ENCODE assay signal across 3 cellular contexts in genomic region chr17:47168896-47169295, GRCh38. TPM values are rescaled to one million over a fixed set of nuclear protein-coding genes. Genes with fewer than 3 reads are reported as not detected.
"Had no signal": no experiment of that assay in that cellular context is flagged by ENCODE, and none has a peak within 500 bp of the region (broad histone marks: within the 10 kb centered on the region; RNA-seq: fewer than 3 reads in every experiment).

No MANE protein-coding gene starts in this region.

RNA-seq across cellular contexts. Expression of gene MYL4, which starts 40.3 kb away (rescaled TPM):
- total RNA-seq: M059J, MCF 10A, NCI-H460 had no signal
